28 cellular contexts compared by ENCODE assay signal in genomic region chr14:81974543-81974942, GRCh38.
DNase-seq lines count a peak whose midpoint lies in the region; ATAC-seq, FAIRE-seq and TF ChIP-seq lines count a peak whose summit lies in the region.
"Had no signal": no experiment of that assay in that cellular context is flagged by ENCODE, and none has a peak within 500 bp of the region (broad histone marks: within the 10 kb centered on the region; RNA-seq: fewer than 3 reads in every experiment).

No MANE protein-coding gene starts in this region.

- intact Hi-C loops in Right ventricle myocardium superior (cut with DNase I) (no loop called here), sciatic nerve (cut with DNase I) (no loop called here)

- no peak overlapping the region for H3K4me3 Mint-ChIP-seq in effector memory CD8-positive, alpha-beta T cell
- H3K4me3 Mint-ChIP-seq: CD14-positive monocyte; CD4-positive, alpha-beta memory T cell; CD4-positive, CD25-positive, alpha-beta regulatory T cell; CD8-positive, alpha-beta memory T cell had no signal

- H3K27me3 ChIP-seq in right atrium auricular region: no peaks in the 10 kb centered on the region
- no peaks in the 10 kb centered on the region for H3K27me3 ChIP-seq in H1 (replicated peaks in 1 of 4; ENCODE audit: control insufficient read depth in 3 of 4, extremely low read depth in 1 of 4, insufficient read depth in 3 of 4, low read length in 3 of 4)
- H3K27me3 ChIP-seq: BE2C, BLaER1 had no signal

- H2BK120ac ChIP-seq in H1 (replicated peaks; ENCODE audit: low read depth, low read length): no peak overlapping the region

- no peaks in the 10 kb centered on the region for H3K79me1 ChIP-seq in H1 (ENCODE audit: low read depth, low read length)

- H2BK20ac ChIP-seq in H1 (ENCODE audit: low read length): no peak overlapping the region

- H3K9me3 Mint-ChIP-seq in effector memory CD8-positive, alpha-beta T cell: peaks cover 2 to 12% of the 10 kb centered on the region in 2 donors

- H4K8ac ChIP-seq in H1 (ENCODE audit: extremely low read depth, insufficient read depth, low read length): no peak overlapping the region

- no peak overlapping the region for H4K5ac ChIP-seq in H1 (ENCODE audit: insufficient read length, low read depth, low read length)

- H2AFZ ChIP-seq in H1 (ENCODE audit: low read length): peak overlapping the region; percentile 17; the same call in 1 of the 2 replicates

- CTCF ChIA-PET in H1 (lab: Charles Lee; ENCODE audit: partially characterized antibody): no interaction called here

- POLR2A ChIA-PET in H1 (lab: Charles Lee; ENCODE audit: partially characterized antibody): interaction anchor here (0.7 kb wide), 1 partner anchor 948 kb away, joined by 3 read pairs; no protein-coding TSS in a partner anchor

- no peaks in the 10 kb centered on the region for H3K36me3 ChIP-seq in right atrium auricular region
- H3K36me3 ChIP-seq in H1 (ENCODE audit: control insufficient read depth in 2 of 4, insufficient read depth in 4 of 4, low read length in 3 of 4): no peaks in the 10 kb centered on the region
- H3K36me3 ChIP-seq: BE2C, BLaER1 had no signal

- no peak overlapping the region for H3K4ac ChIP-seq in H1 (replicated peaks; ENCODE audit: insufficient read length, low read depth, low read length)

- DNase-seq in Right ventricle myocardium superior (no peak), right atrium auricular region (ENCODE audit: low spot score) (no peak), caudate nucleus (lab: John Stamatoyannopoulos, UW) (peak in 10 of 61 donors; percentile 0 to 48 (median 4)), H1 (ENCODE audit: low read depth in 1 of 2, low spot score in 2 of 2) (no peak), sciatic nerve (ENCODE audit: low spot score) (no peak)
- DNase-seq in activated CD4-positive, CD25-positive, alpha-beta regulatory T cell treated with anti-CD3 and anti-CD28 coated beads, Interleukin-2, amount 50 U/mL, for 72 hours: no peak
- no peak for DNase-seq in effector memory CD8-positive, alpha-beta T cell
- DNase-seq: 8988T; ACHN; BE2C; C1 segment of cervical spinal cord; CD4-positive, alpha-beta memory T cell; CD4-positive, CD25-positive, alpha-beta regulatory T cell; CD8-positive, alpha-beta memory T cell; COR-L47; DMS 273 treated with DMSO at 0.1 percent for 48 hours; DMS153; DMS53; DMS79; DND-41; EL; GDM1 had no signal

- H3K36me3 Mint-ChIP-seq in effector memory CD8-positive, alpha-beta T cell (ENCODE audit: insufficient read depth): no peaks in the 10 kb centered on the region
- H3K36me3 Mint-ChIP-seq: CD14-positive monocyte; CD4-positive, alpha-beta memory T cell; CD4-positive, CD25-positive, alpha-beta regulatory T cell; CD8-positive, alpha-beta memory T cell had no signal

- H3K14ac ChIP-seq in H1 (ENCODE audit: insufficient read length): no peak overlapping the region

- no peak for TF ChIP-seq EP300 in H1 (IDR thresholded peaks at IDR 0.05; ENCODE audit: borderline replicate concordance in 1 of 2, low read depth in 2 of 2, low read length in 2 of 2)

- H3K27ac ChIP-seq in right atrium auricular region (no peak overlapping the region), caudate nucleus (ENCODE audit: low read depth, low read length) (peak overlapping the region; percentile 27), H1 (ENCODE audit: low read depth, low read length) (no peak overlapping the region)
- H3K27ac ChIP-seq: BLaER1 had no signal

- no peak overlapping the region for H2BK15ac ChIP-seq in H1 (ENCODE audit: low read length)

- H3K4me1 Mint-ChIP-seq in effector memory CD8-positive, alpha-beta T cell (ENCODE audit: low read depth in 2 of 2): no peaks in the 10 kb centered on the region
- H3K4me1 Mint-ChIP-seq: CD4-positive, alpha-beta memory T cell; CD4-positive, CD25-positive, alpha-beta regulatory T cell; CD8-positive, alpha-beta memory T cell had no signal

- no peak for TF ChIP-seq RAD21 in H1 (IDR thresholded peaks at IDR 0.05 in 1 of 2, conservative IDR thresholded peaks at IDR 0.05 in 1 of 2; ENCODE audit: low read depth in 2 of 2, low read length in 2 of 2)

- H2BK12ac ChIP-seq in H1 (ENCODE audit: low read depth, low read length): no peak overlapping the region

- H4K91ac ChIP-seq in H1 (replicated peaks; ENCODE audit: insufficient read length, low read length): no peak overlapping the region

- no peak overlapping the region for H3K23ac ChIP-seq in H1 (ENCODE audit: insufficient read length)

- no peak overlapping the region for H3K4me2 ChIP-seq in H1 (ENCODE audit: insufficient read depth in 1 of 2, low read depth in 2 of 2, low read length in 2 of 2)
- H3K4me2 ChIP-seq: BLaER1 had no signal

- no peak overlapping the region for H3K4me3 ChIP-seq in right atrium auricular region
- H3K4me3 ChIP-seq in H1 (ENCODE audit: extremely low read depth in 1 of 4, insufficient read depth in 2 of 4, low read depth in 3 of 4, low read length in 4 of 4): no peak overlapping the region
- H3K4me3 ChIP-seq: BLaER1, GM12878 had no signal

- no peak overlapping the region for H2AK5ac ChIP-seq in H1 (ENCODE audit: low read depth, low read length)

- ATAC-seq in Right ventricle myocardium superior (ENCODE audit: poor library complexity) (peak; percentile 22), sciatic nerve (peak; percentile 48)
- ATAC-seq in effector memory CD8-positive, alpha-beta T cell (replicated peaks): no peak
- ATAC-seq: GM12878 had no signal

- 78% methylated on average over 2 of the region's 2 CpGs; no CpG with 5 or more reads in 1 of the 2 experiments for WGBS in H1 (ENCODE audit: extremely low coverage in 1 of 2, insufficient coverage in 1 of 2, insufficient read length in 1 of 2, insufficient replicate concordance in 2 of 2, low coverage in 1 of 2, low lambda C conversion rate in 2 of 2, missing lambda C conversion rate in 1 of 2), 2 experiments

- H3K23me2 ChIP-seq in H1 (ENCODE audit: low read depth, low read length): no peaks in the 10 kb centered on the region; the same call in 1 of the 2 replicates

- no peaks in the 10 kb centered on the region for H4K20me1 ChIP-seq in H1 (replicated peaks in 1 of 2; ENCODE audit: control insufficient read depth in 1 of 2, insufficient read depth in 2 of 2, low read length in 2 of 2)
- H4K20me1 ChIP-seq: BLaER1 had no signal

- no peak overlapping the region for H3K27ac Mint-ChIP-seq in effector memory CD8-positive, alpha-beta T cell
- H3K27ac Mint-ChIP-seq: CD14-positive monocyte; CD4-positive, alpha-beta memory T cell; CD4-positive, CD25-positive, alpha-beta regulatory T cell; CD8-positive, alpha-beta memory T cell had no signal

- no peaks in the 10 kb centered on the region for H3K9me3 ChIP-seq in right atrium auricular region
- H3K9me3 ChIP-seq in H1 (ENCODE audit: insufficient read depth in 2 of 2, low read depth in 1 of 2, low read length in 1 of 2): no peaks in the 10 kb centered on the region
- H3K9me3 ChIP-seq: BE2C had no signal

- H3K4me1 ChIP-seq in right atrium auricular region (no peaks in the 10 kb centered on the region), H1 (replicated peaks in 1 of 4; ENCODE audit: control insufficient read depth in 3 of 4, insufficient read depth in 4 of 4, low read length in 3 of 4) (peaks cover 0 to 2% (median 0%) of the 10 kb centered on the region in 4 experiments; a peak in 1 of 7 replicates)
- H3K4me1 ChIP-seq: BE2C, BLaER1 had no signal

- H2BK5ac ChIP-seq in H1 (ENCODE audit: low read depth, low read length): no peak overlapping the region

- no peak for TF ChIP-seq CTCF in right atrium auricular region (IDR thresholded peaks at IDR 0.05)
- TF ChIP-seq CTCF in H1 (IDR thresholded peaks at IDR 0.05; ENCODE audit: control extremely low read depth in 1 of 3, insufficient read depth in 1 of 3, low read depth in 1 of 3, low read length in 3 of 3): no peak

- H3K9ac ChIP-seq in H1 (replicated peaks in 1 of 4; ENCODE audit: extremely low read depth in 1 of 4, low read depth in 3 of 4, low read length in 3 of 4): no peak overlapping the region
- H3K9ac ChIP-seq: BLaER1 had no signal

- no peak overlapping the region for H3K56ac ChIP-seq in H1 (replicated peaks; ENCODE audit: insufficient read length, low read depth, low read length)

- H3K18ac ChIP-seq in H1 (ENCODE audit: extremely low read depth, low read length): no peak overlapping the region

- no peaks in the 10 kb centered on the region for H3K79me2 ChIP-seq in H1 (ENCODE audit: control insufficient read depth in 1 of 2, insufficient read depth in 2 of 2, low read length in 2 of 2)

- no peak for FAIRE-seq in H1 (lab: Jason Lieb, UNC)
- FAIRE-seq: A204.1, GM12878, GM12892, GM18507 had no signal

- no peak for TF ChIP-seq POLR2A in H1 (IDR thresholded peaks at IDR 0.05; ENCODE audit: control extremely low read depth in 1 of 2, low read depth in 2 of 2, low read length in 2 of 2)

- H3K27me3 Mint-ChIP-seq in effector memory CD8-positive, alpha-beta T cell: no peaks in the 10 kb centered on the region
- H3K27me3 Mint-ChIP-seq: CD4-positive, alpha-beta memory T cell; CD4-positive, CD25-positive, alpha-beta regulatory T cell; CD8-positive, alpha-beta memory T cell had no signal

TF ChIP-seq in H1, 55 proteins besides CTCF, POLR2A, EP300 and RAD21:
- TF ChIP-seq MAFK (IDR thresholded peaks at IDR 0.05; ENCODE audit: low read depth, low read length) (no peak), TAF7 (optimal IDR thresholded peaks at IDR 0.05; ENCODE audit: borderline replicate concordance, low read depth, low read length) (no peak), BACH1 (IDR thresholded peaks at IDR 0.05; ENCODE audit: low read length) (no peak), KDM5A (IDR thresholded peaks at IDR 0.05; ENCODE audit: low read length) (no peak), BCL11A (IDR thresholded peaks at IDR 0.05; ENCODE audit: low read depth in 2 of 2, low read length in 2 of 2) (no peak), CHD1 (IDR thresholded peaks at IDR 0.05; ENCODE audit: low read depth, low read length) (no peak), YY1 (IDR thresholded peaks at IDR 0.05; ENCODE audit: low read depth, low read length) (no peak), PHF8 (conservative IDR thresholded peaks at IDR 0.05; ENCODE audit: low read depth, low read length) (no peak), RNF2 (IDR thresholded peaks at IDR 0.05; ENCODE audit: borderline replicate concordance, low read depth, low read length, missing control alignments, poor library complexity, severe bottlenecking) (no peak), NANOG (IDR thresholded peaks at IDR 0.05; ENCODE audit: insufficient read depth, low read depth, low read length, poor library complexity, severe bottlenecking) (no peak)
- TF ChIP-seq, protein P1, sequence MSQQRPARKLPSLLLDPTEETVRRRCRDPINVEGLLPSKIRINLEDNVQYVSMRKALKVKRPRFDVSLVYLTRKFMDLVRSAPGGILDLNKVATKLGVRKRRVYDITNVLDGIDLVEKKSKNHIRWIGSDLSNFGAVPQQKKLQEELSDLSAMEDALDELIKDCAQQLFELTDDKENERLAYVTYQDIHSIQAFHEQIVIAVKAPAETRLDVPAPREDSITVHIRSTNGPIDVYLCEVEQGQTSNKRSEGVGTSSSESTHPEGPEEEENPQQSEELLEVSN (IDR thresholded peaks at IDR 0.05): no peak
